ENCODE assay signal across 8 cellular contexts in genomic region chr2:206084870-206085741, GRCh38. TPM values are rescaled to one million over a fixed set of nuclear protein-coding genes. Genes with fewer than 3 reads are reported as not detected.
DNase-seq lines count a peak whose midpoint lies in the region; ATAC-seq and TF ChIP-seq lines count a peak whose summit lies in the region.

No MANE protein-coding gene starts in this region.

- H3K79me2 ChIP-seq in HCT116 (ENCODE audit: insufficient read depth, low read length): peaks cover 51% of the 10 kb centered on the region

- no peaks in the 10 kb centered on the region for H3K9me2 ChIP-seq in HCT116 (ENCODE audit: insufficient read depth)

- RAD21 ChIA-PET in HCT116 (lab: Charles Lee; ENCODE audit: low non-redundant PET in 1 of 2, low total read pairs in 2 of 2, uncharacterized antibody in 2 of 2, unreplicated experiment in 2 of 2): no interaction called here

- H3K4me1 ChIP-seq in HCT116 (ENCODE audit: control insufficient read depth in 1 of 2, insufficient read depth in 2 of 2, low read length in 2 of 2) (peaks cover 8 to 12% of the 10 kb centered on the region in 2 experiments; a peak in 3 of 4 replicates), stomach smooth muscle (ENCODE audit: control insufficient read depth, insufficient read depth, low read length) (peaks cover 17% of the 10 kb centered on the region)

- no peaks in the 10 kb centered on the region for H3K27me3 ChIP-seq in HCT116 (ENCODE audit: insufficient read depth, low read length)
- H3K27me3 ChIP-seq in stomach smooth muscle (ENCODE audit: control insufficient read depth in 1 of 2, insufficient read depth in 2 of 2, low read length in 2 of 2): no peaks in the 10 kb centered on the region

- no peak overlapping the region for H2AFZ ChIP-seq in HCT116 (ENCODE audit: low read depth, low read length, poor library complexity, severe bottlenecking)

- H3K4me2 ChIP-seq in HCT116 (ENCODE audit: low read length): peak overlapping the region; percentile 92

- no peak for TF ChIP-seq CTCF in HCT116 (IDR thresholded peaks at IDR 0.05 in 2 of 3, conservative IDR thresholded peaks at IDR 0.05 in 1 of 3; ENCODE audit: borderline replicate concordance in 1 of 3, insufficient read depth in 1 of 3, low read depth in 2 of 3, low read length in 2 of 3)

- DNase-seq in HCT116 (ENCODE audit: low read depth, low spot score) (no peak), NAMALWA (ENCODE audit: low spot score) (peak; percentile 51), activated T-cell treated with anti-CD3 and anti-CD28 coated beads for 48 hours (ENCODE audit: low read depth) (peak; percentile 40), erythroblast (lab: John Stamatoyannopoulos, UW) (peak; percentile 75 to 83), myocyte (ENCODE audit: low read depth) (peak; percentile 42), cortex of kidney (lab: John Stamatoyannopoulos, UW) (no peak)

- intact Hi-C loops in HCT116 (cut with micrococcal nuclease): no loop called here

- peak overlapping the region; percentile 73 for H3K9ac ChIP-seq in HCT116 (ENCODE audit: low read length)
- H3K9ac ChIP-seq in stomach smooth muscle (ENCODE audit: low read length in 2 of 2): peak overlapping the region; percentile 99 to 100

- H3K9me3 ChIP-seq in HCT116 (ENCODE audit: control insufficient read depth in 1 of 2, insufficient read depth in 1 of 2, low read depth in 1 of 2, low read length in 2 of 2) (no peaks in the 10 kb centered on the region), stomach smooth muscle (ENCODE audit: control insufficient read depth in 2 of 2, low read length in 2 of 2) (no peaks in the 10 kb centered on the region)

- no peaks in the 10 kb centered on the region for H3K36me3 ChIP-seq in HCT116 (ENCODE audit: control insufficient read depth in 1 of 2, insufficient read depth in 2 of 2, low read length in 2 of 2)
- H3K36me3 ChIP-seq in stomach smooth muscle (ENCODE audit: control insufficient read depth in 2 of 2, insufficient read depth in 2 of 2, low read length in 2 of 2): no peaks in the 10 kb centered on the region

- no peaks in the 10 kb centered on the region for H4K20me1 ChIP-seq in HCT116 (ENCODE audit: insufficient read depth)

- no peak for TF ChIP-seq RAD21 in HCT116 (IDR thresholded peaks at IDR 0.05; ENCODE audit: low read depth)

- H3K27ac ChIP-seq in HCT116 (ENCODE audit: low read depth, low read length) (peak overlapping the region; percentile 89), stomach smooth muscle (ENCODE audit: low read length) (peak overlapping the region; percentile 99)

- POLR2A ChIA-PET in HCT116 (lab: Charles Lee): no interaction called here

- no TSS peak for BruUV-seq in HCT116 (replicated peaks; lab: Mats Ljungman, UMichigan)

- ATAC-seq in GM18502 (IDR thresholded peaks at IDR 0.05; ENCODE audit: poor library complexity, unreplicated experiment): peak; percentile 23
- peak; percentile 49 for ATAC-seq in HCT116

- H3K4me3 ChIP-seq in HCT116 (replicated peaks in 1 of 2; ENCODE audit: low read depth in 1 of 2, low read length in 2 of 2) (peak overlapping the region; percentile 65 to 82), stomach smooth muscle (ENCODE audit: low read length in 2 of 2) (peak overlapping the region; percentile 89 to 98)

- CTCF ChIA-PET in HCT116 (lab: Charles Lee): no interaction called here

- TF ChIP-seq POLR2A in HCT116 (IDR thresholded peaks at IDR 0.05; ENCODE audit: borderline replicate concordance, extremely low read depth, insufficient read depth, insufficient read length): peak; percentile 14
- no peak for TF ChIP-seq POLR2A in erythroblast (IDR thresholded peaks at IDR 0.05; ENCODE audit: low read length)

TF ChIP-seq in HCT116, 20 proteins besides CTCF, POLR2A, EP300 and RAD21:
- no peak for TF ChIP-seq ELF1 (IDR thresholded peaks at IDR 0.05; ENCODE audit: borderline replicate concordance, low read depth)
- no peak for TF ChIP-seq EZH2phosphoT487 (IDR thresholded peaks at IDR 0.05; ENCODE audit: borderline replicate concordance)
- no peak for TF ChIP-seq SIN3A (IDR thresholded peaks at IDR 0.05; ENCODE audit: low read depth)
- TF ChIP-seq SRF (IDR thresholded peaks at IDR 0.05; ENCODE audit: low read depth): no peak
- TF ChIP-seq, protein P1, sequence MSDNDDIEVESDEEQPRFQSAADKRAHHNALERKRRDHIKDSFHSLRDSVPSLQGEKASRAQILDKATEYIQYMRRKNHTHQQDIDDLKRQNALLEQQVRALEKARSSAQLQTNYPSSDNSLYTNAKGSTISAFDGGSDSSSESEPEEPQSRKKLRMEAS (IDR thresholded peaks at IDR 0.05): no peak
- TF ChIP-seq ATF3 (IDR thresholded peaks at IDR 0.05): no peak
- TF ChIP-seq CEBPB (IDR thresholded peaks at IDR 0.05; ENCODE audit: low read depth): no peak
- no peak for TF ChIP-seq POLR2AphosphoS5 (IDR thresholded peaks at IDR 0.05; ENCODE audit: low read depth, low read length)
- TF ChIP-seq TCF7L2 (IDR thresholded peaks at IDR 0.05; ENCODE audit: borderline replicate concordance, extremely low read depth, insufficient read depth, insufficient read length): no peak
- no peak for TF ChIP-seq CBX3 (IDR thresholded peaks at IDR 0.05; ENCODE audit: low read depth)
- TF ChIP-seq REST (IDR thresholded peaks at IDR 0.05; ENCODE audit: low read depth): no peak
- no peak for TF ChIP-seq FOSL1 (IDR thresholded peaks at IDR 0.05; ENCODE audit: low read depth)
- TF ChIP-seq EGR1 (IDR thresholded peaks at IDR 0.05; ENCODE audit: low read depth): no peak

RNA-seq across cellular contexts. Expression of gene INO80D, which starts 0.9 kb away (rescaled TPM):
- total RNA-seq in HCT116 (2021; ENCODE audit: unreplicated experiment) (14.4 TPM), myocyte (6.2 and 6.4 TPM in 2 replicates)
- 2.4 and 2.8 TPM in 2 replicates for polyA plus RNA-seq in HCT116 (2012)
- 1.7 TPM for polyA plus RNA-seq in myocyte (2012)

Comparison
In these comparisons a context has a peak if more than half of its experiments do, and no peak if none do; other contexts are left out.
1. DNase-seq: peak in NAMALWA (single experiment), activated T-cell treated with anti-CD3 and anti-CD28 coated beads for 48 hours (single experiment), erythroblast (2 of 2) and myocyte (single experiment); none in HCT116 (single experiment) and cortex of kidney (single experiment).